ENCODE assay signal across 7 cellular contexts in the genomic region with DNA sequence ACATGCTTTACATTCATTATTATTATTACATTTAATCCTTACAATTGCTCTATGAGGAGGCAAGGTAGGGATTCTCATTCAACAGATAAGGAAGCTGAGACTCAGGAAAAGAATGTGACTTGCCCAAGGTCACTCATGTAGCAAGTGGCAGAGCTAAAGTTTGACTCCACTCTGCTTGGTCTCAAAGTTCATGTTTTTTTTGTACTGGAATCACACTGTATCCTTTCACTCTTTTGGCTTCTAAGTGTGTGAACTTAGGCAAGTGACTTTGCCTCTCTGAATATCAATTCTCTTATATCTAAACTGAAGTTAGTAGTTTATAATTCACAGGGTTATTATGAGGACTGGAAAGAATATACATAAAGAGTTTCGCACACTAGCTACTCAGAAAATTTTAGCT.
"Had no signal": no experiment of that assay in that cellular context is flagged by ENCODE, and none has a peak within 500 bp of the region (broad histone marks: within the 10 kb centered on the region; RNA-seq: fewer than 3 reads in every experiment).

No MANE protein-coding gene starts in this region.

- H3K4me3 ChIP-seq: GM23338 had no signal

- DNase-seq: H9, HCEC 1CT, KBM-7 had no signal

- FAIRE-seq: H1, H54, HTR-8/SVneo had no signal

- ATAC-seq: GM23338 had no signal
